In genomic region chr6:28436404-28436803, GRCh38 we compare ENCODE assay signal across 37 cellular contexts. TPM values are rescaled to one million over a fixed set of nuclear protein-coding genes. Genes with fewer than 3 reads are reported as not detected.
"Had no signal": no experiment of that assay in that cellular context is flagged by ENCODE, and none has a peak within 500 bp of the region (broad histone marks: within the 10 kb centered on the region; RNA-seq: fewer than 3 reads in every experiment).

No MANE protein-coding gene starts in this region.

- H3K4me3 Mint-ChIP-seq: activated naive CD4-positive, alpha-beta T cell treated with anti-CD3 and anti-CD28 coated beads for 36 hours; activated naive CD4-positive, alpha-beta T cell treated with anti-CD3 and anti-CD28 coated beads, Interleukin-2, amount 10 ng/mL, durations not matched to agents 7 days and 5 days; activated naive CD4-positive, alpha-beta T cell treated with anti-CD3 and anti-CD28 coated beads, Interleukin-2, amount 50 U/mL, for 24 hours; activated naive CD8-positive, alpha-beta T cell; activated naive CD8-positive, alpha-beta T cell treated with anti-CD3 and anti-CD28 coated beads for 36 hours; activated naive CD8-positive, alpha-beta T cell treated with anti-CD3 and anti-CD28 coated beads, Interleukin-2, amount 10 ng/mL, durations not matched to agents 7 days and 5 days; activated naive CD8-positive, alpha-beta T cell treated with anti-CD3 and anti-CD28 coated beads, Interleukin-2, amount 50 U/mL, for 24 hours; activated T-cell treated with anti-CD3 and anti-CD28 coated beads, Interleukin-2, amount 50 U/mL, for 24 hours; activated T-cell treated with anti-CD3 and anti-CD28 coated beads, Interleukin-2, amount 50 U/mL, for 4 hours; brain; central memory CD8-positive, alpha-beta T cell had no signal

- H3K4me1 ChIP-seq: adrenal gland, ascending aorta, body of pancreas, breast epithelium had no signal

- H3K27me3 ChIP-seq: adrenal gland, ascending aorta, body of pancreas, brain microvascular endothelial cell, breast epithelium, cardiac muscle cell had no signal

- H3K27ac Mint-ChIP-seq: activated naive CD4-positive, alpha-beta T cell treated with anti-CD3 and anti-CD28 coated beads for 36 hours; activated naive CD4-positive, alpha-beta T cell treated with anti-CD3 and anti-CD28 coated beads, Interleukin-2, amount 10 ng/mL, durations not matched to agents 7 days and 5 days; activated naive CD4-positive, alpha-beta T cell treated with anti-CD3 and anti-CD28 coated beads, Interleukin-2, amount 50 U/mL, for 24 hours; activated naive CD4-positive, alpha-beta T cell treated with anti-CD3 and anti-CD28 coated beads, Interleukin-2, amount 50 U/mL, for 72 hours; activated naive CD8-positive, alpha-beta T cell; activated naive CD8-positive, alpha-beta T cell treated with anti-CD3 and anti-CD28 coated beads for 36 hours; activated naive CD8-positive, alpha-beta T cell treated with anti-CD3 and anti-CD28 coated beads, Interleukin-2, amount 10 ng/mL, durations not matched to agents 7 days and 5 days; activated naive CD8-positive, alpha-beta T cell treated with anti-CD3 and anti-CD28 coated beads, Interleukin-2, amount 50 U/mL, for 24 hours; activated T-cell treated with anti-CD3 and anti-CD28 coated beads, Interleukin-2, amount 50 U/mL, for 24 hours; activated T-cell treated with anti-CD3 and anti-CD28 coated beads, Interleukin-2, amount 50 U/mL, for 72 hours; activated T-helper 2 cell treated with anti-CD3 and anti-CD28 coated beads, Interferon-gamma antibody, Interleukin-2, Interleukin-4, amounts not matched to agents 10 μg/mL and 5 μg/mL and 100 μg/mL, durations not matched to agents 14 hours and 24 hours and 36 hours had no signal

- DNase-seq: activated effector memory CD4-positive, alpha-beta T cell treated with anti-CD3 and anti-CD28 coated beads, Interleukin-2, amount 50 U/mL, for 16 hours; activated effector memory CD4-positive, alpha-beta T cell treated with Interleukin-2 at 50 U/mL for 16 hours; activated gamma-delta T cell; activated gamma-delta T cell treated with Interleukin-2 at 50 U/mL for 16 hours; activated naive CD4-positive, alpha-beta T cell; activated naive CD4-positive, alpha-beta T cell treated with anti-CD3 and anti-CD28 coated beads for 36 hours; activated naive CD4-positive, alpha-beta T cell treated with anti-CD3 and anti-CD28 coated beads, Interleukin-2, amount 10 ng/mL, durations not matched to agents 7 days and 5 days; activated naive CD4-positive, alpha-beta T cell treated with anti-CD3 and anti-CD28 coated beads, Interleukin-2, amount 50 U/mL, for 16 hours; activated naive CD4-positive, alpha-beta T cell treated with Interleukin-2 at 50 U/mL for 16 hours; activated naive CD8-positive, alpha-beta T cell treated with anti-CD3 and anti-CD28 coated beads for 36 hours; activated naive CD8-positive, alpha-beta T cell treated with anti-CD3 and anti-CD28 coated beads, Interleukin-2, amount 10 ng/mL, durations not matched to agents 7 days and 5 days; activated naive CD8-positive, alpha-beta T cell treated with anti-CD3 and anti-CD28 coated beads, Interleukin-2, amount 50 U/mL, for 24 hours; activated T-cell treated with anti-CD3 and anti-CD28 coated beads for 4 hours; activated T-cell treated with anti-CD3 and anti-CD28 coated beads, Interleukin-2, amount 50 U/mL, for 1 hour; activated T-cell treated with anti-CD3 and anti-CD28 coated beads, Interleukin-2, amount 50 U/mL, for 24 hours; activated T-cell treated with anti-CD3 and anti-CD28 coated beads, Interleukin-2, amount 50 U/mL, for 4 hours; activated T-cell treated with anti-CD3 and anti-CD28 coated beads, Interleukin-2, amount 50 U/mL, for 48 hours; activated T-cell treated with anti-CD3 and anti-CD28 coated beads, Interleukin-2, amount 50 U/mL, for 72 hours; adrenal gland; amniotic stem cell; amygdala; anterior cingulate cortex; aorta; body of pancreas; brain microvascular endothelial cell; caudate nucleus; central memory CD4-positive, alpha-beta T cell; cerebellar nuclear complex had no signal

- H3K27me3 Mint-ChIP-seq: activated naive CD8-positive, alpha-beta T cell; activated naive CD8-positive, alpha-beta T cell treated with anti-CD3 and anti-CD28 coated beads, Interleukin-2, amount 10 ng/mL, durations not matched to agents 7 days and 5 days; brain had no signal

- H3K4me3 ChIP-seq: adrenal gland, ascending aorta, body of pancreas, breast epithelium, cardiac muscle cell had no signal

- ATAC-seq: activated naive CD8-positive, alpha-beta T cell treated with anti-CD3 and anti-CD28 coated beads, Interleukin-2, amount 50 U/mL, for 24 hours; activated T-cell treated with anti-CD3 and anti-CD28 coated beads, Interleukin-2, amount 50 U/mL, for 4 hours; body of pancreas had no signal

- H3K4me1 Mint-ChIP-seq: activated naive CD4-positive, alpha-beta T cell treated with anti-CD3 and anti-CD28 coated beads, Interleukin-2, amount 10 ng/mL, durations not matched to agents 7 days and 5 days; activated naive CD4-positive, alpha-beta T cell treated with anti-CD3 and anti-CD28 coated beads, Interleukin-2, amount 50 U/mL, for 24 hours; central memory CD8-positive, alpha-beta T cell had no signal

- H3K27ac ChIP-seq: adrenal gland, ascending aorta, body of pancreas, brain microvascular endothelial cell, breast epithelium, cardiac muscle cell had no signal

- H3K9me3 Mint-ChIP-seq: activated naive CD4-positive, alpha-beta T cell treated with anti-CD3 and anti-CD28 coated beads for 36 hours; activated naive CD4-positive, alpha-beta T cell treated with anti-CD3 and anti-CD28 coated beads, Interleukin-2, amount 10 ng/mL, durations not matched to agents 7 days and 5 days; activated naive CD4-positive, alpha-beta T cell treated with anti-CD3 and anti-CD28 coated beads, Interleukin-2, amount 50 U/mL, for 24 hours; activated naive CD4-positive, alpha-beta T cell treated with anti-CD3 and anti-CD28 coated beads, Interleukin-2, amount 50 U/mL, for 72 hours; activated naive CD8-positive, alpha-beta T cell treated with anti-CD3 and anti-CD28 coated beads for 36 hours; activated naive CD8-positive, alpha-beta T cell treated with anti-CD3 and anti-CD28 coated beads, Interleukin-2, amount 50 U/mL, for 24 hours; activated T-cell treated with anti-CD3 and anti-CD28 coated beads, Interleukin-2, amount 50 U/mL, for 24 hours; activated T-cell treated with anti-CD3 and anti-CD28 coated beads, Interleukin-2, amount 50 U/mL, for 4 hours; activated T-cell treated with anti-CD3 and anti-CD28 coated beads, Interleukin-2, amount 50 U/mL, for 72 hours; activated T-helper 2 cell treated with anti-CD3 and anti-CD28 coated beads, Interferon-gamma antibody, Interleukin-2, Interleukin-4, amounts not matched to agents 10 μg/mL and 5 μg/mL and 100 μg/mL, durations not matched to agents 14 hours and 24 hours and 36 hours; brain; central memory CD8-positive, alpha-beta T cell had no signal

- H3K9me3 ChIP-seq: adrenal gland, ascending aorta, body of pancreas, breast epithelium had no signal

- H3K36me3 ChIP-seq: adrenal gland, brain microvascular endothelial cell, breast epithelium had no signal

RNA-seq across cellular contexts. Expression of gene ZSCAN23, which starts 6.9 kb away (rescaled TPM):
- total RNA-seq: ascending aorta had no signal
